ENCODE assay signal across 1 cellular context in the genomic region with DNA sequence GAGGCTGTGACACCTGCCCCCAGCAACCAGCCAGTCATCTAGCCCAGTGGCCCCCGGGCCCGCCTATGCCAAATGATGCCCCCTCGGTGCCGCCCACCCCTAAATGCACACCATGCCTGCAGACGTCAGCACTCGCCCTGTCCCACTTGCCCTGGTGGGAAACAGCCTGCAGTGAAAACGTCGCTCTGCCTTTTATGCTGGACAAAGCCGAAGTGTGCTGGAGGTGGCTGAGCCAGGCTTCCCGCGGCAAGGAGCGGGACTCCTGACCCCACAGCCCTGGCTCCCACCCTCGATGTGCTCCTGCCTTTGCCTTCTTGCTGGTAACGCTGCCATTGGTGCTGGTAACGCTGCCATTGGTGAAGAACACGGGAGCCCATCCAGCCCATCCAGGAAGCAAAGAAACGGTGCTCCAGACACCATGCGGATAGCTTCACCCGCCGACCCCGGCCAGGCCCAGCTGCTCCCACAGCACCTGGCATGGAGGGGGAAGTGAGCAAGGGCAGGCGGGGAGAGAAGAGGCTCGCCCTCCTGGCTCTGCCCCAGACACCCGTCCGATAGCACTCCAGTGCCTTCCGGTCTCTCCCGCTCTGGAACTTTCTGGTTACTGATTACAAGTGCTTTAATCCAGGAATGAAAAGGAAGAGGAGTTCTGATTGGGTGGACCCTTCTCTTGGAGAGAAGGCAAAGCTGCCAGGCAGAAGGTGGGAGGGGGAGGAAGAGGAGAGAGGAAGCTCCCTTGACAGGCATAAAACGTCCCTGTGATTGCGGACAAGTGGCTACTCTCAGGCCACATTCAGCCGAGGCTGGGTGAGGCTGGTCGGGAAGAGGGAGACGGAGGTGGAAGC.
TF ChIP-seq lines count a peak whose summit lies in the region.

No MANE protein-coding gene starts in this region.

TF ChIP-seq in IMR-90, 13 proteins besides CTCF, POLR2A, EP300 and RAD21:
- TF ChIP-seq RCOR1 (IDR thresholded peaks at IDR 0.05; ENCODE audit: insufficient replicate concordance, low read length), result no peak
- TF ChIP-seq, protein P1, sequence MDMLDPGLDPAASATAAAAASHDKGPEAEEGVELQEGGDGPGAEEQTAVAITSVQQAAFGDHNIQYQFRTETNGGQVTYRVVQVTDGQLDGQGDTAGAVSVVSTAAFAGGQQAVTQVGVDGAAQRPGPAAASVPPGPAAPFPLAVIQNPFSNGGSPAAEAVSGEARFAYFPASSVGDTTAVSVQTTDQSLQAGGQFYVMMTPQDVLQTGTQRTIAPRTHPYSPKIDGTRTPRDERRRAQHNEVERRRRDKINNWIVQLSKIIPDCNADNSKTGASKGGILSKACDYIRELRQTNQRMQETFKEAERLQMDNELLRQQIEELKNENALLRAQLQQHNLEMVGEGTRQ (IDR thresholded peaks at IDR 0.05; ENCODE audit: low read depth, low read length), result no peak
- no peak for TF ChIP-seq NFE2L2 (IDR thresholded peaks at IDR 0.05; ENCODE audit: low read depth, low read length)
- TF ChIP-seq MAFK (IDR thresholded peaks at IDR 0.05; ENCODE audit: low read depth, low read length), result no peak
